ENCODE assay signal across 26 cellular contexts in genomic region chr6:24464253-24465038, GRCh38.
"Had no signal": no experiment of that assay in that cellular context is flagged by ENCODE, and none has a peak within 500 bp of the region (broad histone marks: within the 10 kb centered on the region; RNA-seq: fewer than 3 reads in every experiment).

No MANE protein-coding gene starts in this region.

- H3K27ac Mint-ChIP-seq: activated CD4-positive, alpha-beta T cell treated with anti-CD3 and anti-CD28 coated beads, Interleukin-2, amount 10 ng/mL, durations not matched to agents 7 days and 5 days; activated CD8-positive, alpha-beta T cell treated with anti-CD3 and anti-CD28 coated beads for 36 hours; activated naive CD8-positive, alpha-beta T cell; activated T-helper 17 cell treated with anti-CD3 and anti-CD28 coated beads, Interleukin-2, amount 50 U/mL, for 72 hours; effector memory CD8-positive, alpha-beta T cell had no signal

- H3K27ac ChIP-seq: brain microvascular endothelial cell, heart left ventricle had no signal

- H3K36me3 Mint-ChIP-seq: activated naive CD8-positive, alpha-beta T cell had no signal

- H3K4me1 Mint-ChIP-seq: activated CD4-positive, alpha-beta T cell treated with anti-CD3 and anti-CD28 coated beads, Interleukin-2, amount 10 ng/mL, durations not matched to agents 7 days and 5 days; activated T-helper 17 cell treated with anti-CD3 and anti-CD28 coated beads, Interleukin-2, amount 50 U/mL, for 72 hours; central memory CD8-positive, alpha-beta T cell had no signal

- H3K9me3 Mint-ChIP-seq: activated CD4-positive, alpha-beta T cell treated with anti-CD3 and anti-CD28 coated beads, Interleukin-2, amount 10 ng/mL, durations not matched to agents 7 days and 5 days; activated CD8-positive, alpha-beta T cell treated with anti-CD3 and anti-CD28 coated beads for 36 hours; activated T-cell treated with anti-CD3 and anti-CD28 coated beads, Interleukin-2, amount 50 U/mL, for 4 hours; activated T-helper 17 cell treated with anti-CD3 and anti-CD28 coated beads, Interleukin-2, amount 50 U/mL, for 72 hours; central memory CD8-positive, alpha-beta T cell; effector memory CD8-positive, alpha-beta T cell had no signal

- H3K27me3 ChIP-seq: brain microvascular endothelial cell, heart left ventricle had no signal

- H3K9me3 ChIP-seq: heart left ventricle had no signal

- H3K27me3 Mint-ChIP-seq: activated CD8-positive, alpha-beta T cell treated with anti-CD3 and anti-CD28 coated beads for 36 hours; activated naive CD8-positive, alpha-beta T cell; activated T-helper 17 cell treated with anti-CD3 and anti-CD28 coated beads, Interleukin-2, amount 50 U/mL, for 72 hours; central memory CD8-positive, alpha-beta T cell; effector memory CD8-positive, alpha-beta T cell had no signal

- H3K4me3 ChIP-seq: heart left ventricle had no signal

- H3K4me3 Mint-ChIP-seq: activated CD4-positive, alpha-beta T cell treated with anti-CD3 and anti-CD28 coated beads, Interleukin-2, amount 10 ng/mL, durations not matched to agents 7 days and 5 days; activated CD8-positive, alpha-beta T cell treated with anti-CD3 and anti-CD28 coated beads for 36 hours; activated naive CD8-positive, alpha-beta T cell; activated T-cell treated with anti-CD3 and anti-CD28 coated beads, Interleukin-2, amount 50 U/mL, for 4 hours; activated T-helper 17 cell treated with anti-CD3 and anti-CD28 coated beads, Interleukin-2, amount 50 U/mL, for 72 hours; central memory CD8-positive, alpha-beta T cell; effector memory CD8-positive, alpha-beta T cell had no signal

- ATAC-seq: activated CD8-positive, alpha-beta T cell treated with anti-CD3 and anti-CD28 coated beads for 36 hours; activated T-cell treated with anti-CD3 and anti-CD28 coated beads, Interleukin-2, amount 50 U/mL, for 4 hours; activated T-helper 17 cell treated with anti-CD3 and anti-CD28 coated beads, Interleukin-2, amount 50 U/mL, for 72 hours; effector memory CD8-positive, alpha-beta T cell; heart left ventricle had no signal

- H3K4me1 ChIP-seq: heart left ventricle had no signal

- H3K36me3 ChIP-seq: brain microvascular endothelial cell, heart left ventricle had no signal

- DNase-seq: activated CD4-positive, alpha-beta T cell treated with anti-CD3 and anti-CD28 coated beads for 1 hour; activated CD4-positive, alpha-beta T cell treated with anti-CD3 and anti-CD28 coated beads for 4 hours; activated CD4-positive, alpha-beta T cell treated with anti-CD3 and anti-CD28 coated beads, Interleukin-2, amount 10 ng/mL, durations not matched to agents 7 days and 5 days; activated CD4-positive, alpha-beta T cell treated with anti-CD3 and anti-CD28 coated beads, Interleukin-2, amount 50 U/mL, for 4 hours; activated CD8-positive, alpha-beta memory T cell treated with anti-CD3 and anti-CD28 coated beads for 24 hours; activated CD8-positive, alpha-beta T cell treated with anti-CD3 and anti-CD28 coated beads for 36 hours; activated effector memory CD4-positive, alpha-beta T cell treated with Interleukin-2 at 50 U/mL for 16 hours; activated gamma-delta T cell treated with Interleukin-2 at 50 U/mL for 16 hours; activated naive CD4-positive, alpha-beta T cell treated with anti-CD3 and anti-CD28 coated beads, Interleukin-2, amount 50 U/mL, for 16 hours; activated naive CD4-positive, alpha-beta T cell treated with Interleukin-2 at 50 U/mL for 16 hours; activated T-cell treated with anti-CD3 and anti-CD28 coated beads, Interleukin-2, amount 50 U/mL, for 4 hours; amniotic stem cell; anterior cingulate cortex; brain microvascular endothelial cell; cortex of kidney; dermis blood vessel endothelial cell; effector CD4-positive, alpha-beta T cell; effector memory CD8-positive, alpha-beta T cell; erythroblast; foreskin fibroblast; glutamatergic neuron; heart left ventricle; T-helper 2 cell had no signal
